In genomic region chr17:31424944-31425582, GRCh38 we compare ENCODE assay signal across 13 cellular contexts. TPM values are rescaled to one million over a fixed set of nuclear protein-coding genes. Genes with fewer than 3 reads are reported as not detected.
DNase-seq lines count a peak whose midpoint lies in the region; ATAC-seq and TF ChIP-seq lines count a peak whose summit lies in the region.
"Had no signal": no experiment of that assay in that cellular context is flagged by ENCODE, and none has a peak within 500 bp of the region (broad histone marks: within the 10 kb centered on the region; RNA-seq: fewer than 3 reads in every experiment).

No MANE protein-coding gene starts in this region.

- H3K4me1 ChIP-seq in uterus, result peaks cover 0 to 5% of the 10 kb centered on the region in 2 donors

- H3K9me3 ChIP-seq in uterus, result no peaks in the 10 kb centered on the region

- no peak for ATAC-seq in esophagus mucosa
- no peak for ATAC-seq in HG03108 (IDR thresholded peaks at IDR 0.05; ENCODE audit: unreplicated experiment)

- no peak overlapping the region for H3K4me3 ChIP-seq in AG10803 (ENCODE audit: low read length)
- no peak overlapping the region for H3K4me3 ChIP-seq in uterus
- H3K4me3 ChIP-seq: ovary had no signal

- TF ChIP-seq POLR2A in uterus (IDR thresholded peaks at IDR 0.05), result no peak

- H3K36me3 ChIP-seq in uterus, result no peaks in the 10 kb centered on the region
- H3K36me3 ChIP-seq: ovary had no signal

- H3K27ac ChIP-seq in caudate nucleus (ENCODE audit: low read depth, low read length) (peak overlapping the region; percentile 67), uterus (no peak overlapping the region)
- H3K27ac ChIP-seq: ovary had no signal

- H3K27me3 ChIP-seq in uterus, result no peaks in the 10 kb centered on the region
- H3K27me3 ChIP-seq: ovary had no signal

- no peak for TF ChIP-seq CTCF in AG10803 (conservative IDR thresholded peaks at IDR 0.05; ENCODE audit: low read length)
- TF ChIP-seq CTCF in uterus (IDR thresholded peaks at IDR 0.05), result no peak

- DNase-seq in AG10803 (ENCODE audit: low read depth) (peak; percentile 7), NCI-H146 (lab: John Stamatoyannopoulos, UW) (peak; percentile 65), caudate nucleus (lab: John Stamatoyannopoulos, UW) (peak in 3 of 61 donors; percentile 27 to 46 (median 33)), left kidney (ENCODE audit: low read depth, low spot score) (peak; percentile 71), uterus (no peak), DMS53 treated with DMSO at 0.1 percent for 48 hours (lab: John Stamatoyannopoulos, UW; ENCODE audit: unreplicated experiment) (no peak)
- DNase-seq: activated CD4-positive, CD25-positive, alpha-beta regulatory T cell; activated T-cell treated with anti-CD3 and anti-CD28 coated beads, Interleukin-2, amount 50 U/mL, for 48 hours; Karpas-422; SIG-M5 had no signal

- intact Hi-C loops in uterus (cut with DNase I; ENCODE audit: low total_unique reads), result no loop called here

RNA-seq across cellular contexts. Expression of gene RAB11FIP4, which starts 33.6 kb away (rescaled TPM):
- total RNA-seq in esophagus mucosa, result 10.3 TPM
- total RNA-seq in uterus, result 10 to 100 TPM in 1 of 4 donors, 1 to 10 TPM in 1, not detected in 2; 7.2 to 12.0 TPM

Comparison
In these comparisons a context has a peak if more than half of its experiments do, and no peak if none do; other contexts are left out.
1. DNase-seq: peak in AG10803 (single experiment), NCI-H146 (single experiment) and left kidney (single experiment); none in uterus (0 of 2) and DMS53 treated with DMSO at 0.1 percent for 48 hours (single experiment).